Comparison of ENCODE assay signal across 2 cellular contexts in the genomic region with DNA sequence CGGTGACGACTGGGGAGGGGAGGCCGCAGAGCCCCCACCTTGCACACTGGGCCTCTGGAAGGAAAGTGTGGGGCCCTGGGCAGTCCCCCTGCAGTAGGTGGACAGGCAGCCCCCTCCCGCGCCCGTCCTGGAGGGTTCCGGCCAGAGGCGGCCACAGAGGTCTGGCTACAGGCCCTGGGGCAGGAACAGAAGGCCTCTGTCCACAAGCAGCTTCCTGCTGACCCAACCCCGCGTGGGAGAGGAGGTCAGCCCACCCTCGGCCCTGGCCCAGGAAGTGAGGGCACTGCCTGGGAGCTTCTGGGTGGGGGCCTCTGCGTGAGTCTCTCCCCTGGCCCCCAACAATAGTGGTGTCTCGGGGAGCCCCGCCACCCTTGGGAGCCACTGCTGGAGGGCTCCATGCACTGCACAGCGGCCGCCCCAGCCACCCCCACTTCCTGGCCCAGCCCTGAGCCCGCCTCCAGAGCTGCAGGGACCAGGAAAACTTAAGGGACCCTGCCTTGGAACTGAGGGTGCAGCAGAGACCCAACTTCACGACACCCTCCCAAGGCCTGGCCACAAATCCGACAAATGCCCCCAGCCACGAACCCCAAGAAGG.
TF ChIP-seq lines count a peak whose summit lies in the region.

No MANE protein-coding gene starts in this region.

TF ChIP-seq in HCT116, 20 proteins besides CTCF, POLR2A, EP300 and RAD21 (continued from another document):
- TF ChIP-seq, protein P1, sequence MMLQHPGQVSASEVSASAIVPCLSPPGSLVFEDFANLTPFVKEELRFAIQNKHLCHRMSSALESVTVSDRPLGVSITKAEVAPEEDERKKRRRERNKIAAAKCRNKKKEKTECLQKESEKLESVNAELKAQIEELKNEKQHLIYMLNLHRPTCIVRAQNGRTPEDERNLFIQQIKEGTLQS (IDR thresholded peaks at IDR 0.05) = no peak
- TF ChIP-seq, protein P2, sequence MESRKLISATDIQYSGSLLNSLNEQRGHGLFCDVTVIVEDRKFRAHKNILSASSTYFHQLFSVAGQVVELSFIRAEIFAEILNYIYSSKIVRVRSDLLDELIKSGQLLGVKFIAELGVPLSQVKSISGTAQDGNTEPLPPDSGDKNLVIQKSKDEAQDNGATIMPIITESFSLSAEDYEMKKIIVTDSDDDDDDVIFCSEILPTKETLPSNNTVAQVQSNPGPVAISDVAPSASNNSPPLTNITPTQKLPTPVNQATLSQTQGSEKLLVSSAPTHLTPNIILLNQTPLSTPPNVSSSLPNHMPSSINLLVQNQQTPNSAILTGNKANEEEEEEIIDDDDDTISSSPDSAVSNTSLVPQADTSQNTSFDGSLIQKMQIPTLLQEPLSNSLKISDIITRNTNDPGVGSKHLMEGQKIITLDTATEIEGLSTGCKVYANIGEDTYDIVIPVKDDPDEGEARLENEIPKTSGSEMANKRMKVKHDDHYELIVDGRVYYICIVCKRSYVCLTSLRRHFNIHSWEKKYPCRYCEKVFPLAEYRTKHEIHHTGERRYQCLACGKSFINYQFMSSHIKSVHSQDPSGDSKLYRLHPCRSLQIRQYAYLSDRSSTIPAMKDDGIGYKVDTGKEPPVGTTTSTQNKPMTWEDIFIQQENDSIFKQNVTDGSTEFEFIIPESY (IDR thresholded peaks at IDR 0.05; ENCODE audit: extremely low read depth, insufficient replicate concordance, low read length) = no peak
- TF ChIP-seq ZNF274 (IDR thresholded peaks at IDR 0.05; ENCODE audit: low read depth, low read length) (no peak), JUND (IDR thresholded peaks at IDR 0.05) (no peak), POLR2AphosphoS5 (IDR thresholded peaks at IDR 0.05; ENCODE audit: low read depth, low read length) (no peak)

TF ChIP-seq in WTC11, 78 proteins besides CTCF, POLR2A, EP300 and RAD21 (continued from another document):
- TF ChIP-seq, protein P3, sequence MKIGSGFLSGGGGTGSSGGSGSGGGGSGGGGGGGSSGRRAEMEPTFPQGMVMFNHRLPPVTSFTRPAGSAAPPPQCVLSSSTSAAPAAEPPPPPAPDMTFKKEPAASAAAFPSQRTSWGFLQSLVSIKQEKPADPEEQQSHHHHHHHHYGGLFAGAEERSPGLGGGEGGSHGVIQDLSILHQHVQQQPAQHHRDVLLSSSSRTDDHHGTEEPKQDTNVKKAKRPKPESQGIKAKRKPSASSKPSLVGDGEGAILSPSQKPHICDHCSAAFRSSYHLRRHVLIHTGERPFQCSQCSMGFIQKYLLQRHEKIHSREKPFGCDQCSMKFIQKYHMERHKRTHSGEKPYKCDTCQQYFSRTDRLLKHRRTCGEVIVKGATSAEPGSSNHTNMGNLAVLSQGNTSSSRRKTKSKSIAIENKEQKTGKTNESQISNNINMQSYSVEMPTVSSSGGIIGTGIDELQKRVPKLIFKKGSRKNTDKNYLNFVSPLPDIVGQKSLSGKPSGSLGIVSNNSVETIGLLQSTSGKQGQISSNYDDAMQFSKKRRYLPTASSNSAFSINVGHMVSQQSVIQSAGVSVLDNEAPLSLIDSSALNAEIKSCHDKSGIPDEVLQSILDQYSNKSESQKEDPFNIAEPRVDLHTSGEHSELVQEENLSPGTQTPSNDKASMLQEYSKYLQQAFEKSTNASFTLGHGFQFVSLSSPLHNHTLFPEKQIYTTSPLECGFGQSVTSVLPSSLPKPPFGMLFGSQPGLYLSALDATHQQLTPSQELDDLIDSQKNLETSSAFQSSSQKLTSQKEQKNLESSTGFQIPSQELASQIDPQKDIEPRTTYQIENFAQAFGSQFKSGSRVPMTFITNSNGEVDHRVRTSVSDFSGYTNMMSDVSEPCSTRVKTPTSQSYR (CRISPR knock-in tag; IDR thresholded peaks at IDR 0.05) = no peak
- no peak for TF ChIP-seq IRF2 (CRISPR knock-in tag; IDR thresholded peaks at IDR 0.05; ENCODE audit: borderline replicate concordance, low read depth)
- TF ChIP-seq USF2 (CRISPR knock-in tag; IDR thresholded peaks at IDR 0.05) = no peak
- TF ChIP-seq, protein P4, sequence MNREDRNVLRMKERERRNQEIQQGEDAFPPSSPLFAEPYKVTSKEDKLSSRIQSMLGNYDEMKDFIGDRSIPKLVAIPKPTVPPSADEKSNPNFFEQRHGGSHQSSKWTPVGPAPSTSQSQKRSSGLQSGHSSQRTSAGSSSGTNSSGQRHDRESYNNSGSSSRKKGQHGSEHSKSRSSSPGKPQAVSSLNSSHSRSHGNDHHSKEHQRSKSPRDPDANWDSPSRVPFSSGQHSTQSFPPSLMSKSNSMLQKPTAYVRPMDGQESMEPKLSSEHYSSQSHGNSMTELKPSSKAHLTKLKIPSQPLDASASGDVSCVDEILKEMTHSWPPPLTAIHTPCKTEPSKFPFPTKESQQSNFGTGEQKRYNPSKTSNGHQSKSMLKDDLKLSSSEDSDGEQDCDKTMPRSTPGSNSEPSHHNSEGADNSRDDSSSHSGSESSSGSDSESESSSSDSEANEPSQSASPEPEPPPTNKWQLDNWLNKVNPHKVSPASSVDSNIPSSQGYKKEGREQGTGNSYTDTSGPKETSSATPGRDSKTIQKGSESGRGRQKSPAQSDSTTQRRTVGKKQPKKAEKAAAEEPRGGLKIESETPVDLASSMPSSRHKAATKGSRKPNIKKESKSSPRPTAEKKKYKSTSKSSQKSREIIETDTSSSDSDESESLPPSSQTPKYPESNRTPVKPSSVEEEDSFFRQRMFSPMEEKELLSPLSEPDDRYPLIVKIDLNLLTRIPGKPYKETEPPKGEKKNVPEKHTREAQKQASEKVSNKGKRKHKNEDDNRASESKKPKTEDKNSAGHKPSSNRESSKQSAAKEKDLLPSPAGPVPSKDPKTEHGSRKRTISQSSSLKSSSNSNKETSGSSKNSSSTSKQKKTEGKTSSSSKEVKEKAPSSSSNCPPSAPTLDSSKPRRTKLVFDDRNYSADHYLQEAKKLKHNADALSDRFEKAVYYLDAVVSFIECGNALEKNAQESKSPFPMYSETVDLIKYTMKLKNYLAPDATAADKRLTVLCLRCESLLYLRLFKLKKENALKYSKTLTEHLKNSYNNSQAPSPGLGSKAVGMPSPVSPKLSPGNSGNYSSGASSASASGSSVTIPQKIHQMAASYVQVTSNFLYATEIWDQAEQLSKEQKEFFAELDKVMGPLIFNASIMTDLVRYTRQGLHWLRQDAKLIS (CRISPR knock-in tag; IDR thresholded peaks at IDR 0.05; ENCODE audit: borderline replicate concordance) = no peak
- TF ChIP-seq, protein P5, sequence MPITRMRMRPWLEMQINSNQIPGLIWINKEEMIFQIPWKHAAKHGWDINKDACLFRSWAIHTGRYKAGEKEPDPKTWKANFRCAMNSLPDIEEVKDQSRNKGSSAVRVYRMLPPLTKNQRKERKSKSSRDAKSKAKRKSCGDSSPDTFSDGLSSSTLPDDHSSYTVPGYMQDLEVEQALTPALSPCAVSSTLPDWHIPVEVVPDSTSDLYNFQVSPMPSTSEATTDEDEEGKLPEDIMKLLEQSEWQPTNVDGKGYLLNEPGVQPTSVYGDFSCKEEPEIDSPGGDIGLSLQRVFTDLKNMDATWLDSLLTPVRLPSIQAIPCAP (CRISPR knock-in tag; IDR thresholded peaks at IDR 0.05) = no peak
- TF ChIP-seq ZNF423 (CRISPR knock-in tag; IDR thresholded peaks at IDR 0.05) = no peak
- no peak for TF ChIP-seq OVOL2 (CRISPR knock-in tag; IDR thresholded peaks at IDR 0.05; ENCODE audit: borderline replicate concordance)
- TF ChIP-seq, protein P6, sequence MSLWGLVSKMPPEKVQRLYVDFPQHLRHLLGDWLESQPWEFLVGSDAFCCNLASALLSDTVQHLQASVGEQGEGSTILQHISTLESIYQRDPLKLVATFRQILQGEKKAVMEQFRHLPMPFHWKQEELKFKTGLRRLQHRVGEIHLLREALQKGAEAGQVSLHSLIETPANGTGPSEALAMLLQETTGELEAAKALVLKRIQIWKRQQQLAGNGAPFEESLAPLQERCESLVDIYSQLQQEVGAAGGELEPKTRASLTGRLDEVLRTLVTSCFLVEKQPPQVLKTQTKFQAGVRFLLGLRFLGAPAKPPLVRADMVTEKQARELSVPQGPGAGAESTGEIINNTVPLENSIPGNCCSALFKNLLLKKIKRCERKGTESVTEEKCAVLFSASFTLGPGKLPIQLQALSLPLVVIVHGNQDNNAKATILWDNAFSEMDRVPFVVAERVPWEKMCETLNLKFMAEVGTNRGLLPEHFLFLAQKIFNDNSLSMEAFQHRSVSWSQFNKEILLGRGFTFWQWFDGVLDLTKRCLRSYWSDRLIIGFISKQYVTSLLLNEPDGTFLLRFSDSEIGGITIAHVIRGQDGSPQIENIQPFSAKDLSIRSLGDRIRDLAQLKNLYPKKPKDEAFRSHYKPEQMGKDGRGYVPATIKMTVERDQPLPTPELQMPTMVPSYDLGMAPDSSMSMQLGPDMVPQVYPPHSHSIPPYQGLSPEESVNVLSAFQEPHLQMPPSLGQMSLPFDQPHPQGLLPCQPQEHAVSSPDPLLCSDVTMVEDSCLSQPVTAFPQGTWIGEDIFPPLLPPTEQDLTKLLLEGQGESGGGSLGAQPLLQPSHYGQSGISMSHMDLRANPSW (CRISPR knock-in tag; conservative IDR thresholded peaks at IDR 0.05; ENCODE audit: low read depth) = no peak
- TF ChIP-seq ZNF219 (CRISPR knock-in tag; IDR thresholded peaks at IDR 0.05; ENCODE audit: borderline replicate concordance) = no peak
- TF ChIP-seq ATF2 (CRISPR knock-in tag; IDR thresholded peaks at IDR 0.05; ENCODE audit: borderline replicate concordance, low read depth) = no peak
- TF ChIP-seq HMGXB4 (CRISPR knock-in tag; IDR thresholded peaks at IDR 0.05) = no peak
- no peak for TF ChIP-seq NR3C1 (CRISPR knock-in tag; conservative IDR thresholded peaks at IDR 0.05; ENCODE audit: low read depth)
- TF ChIP-seq FOXJ3 (CRISPR knock-in tag; IDR thresholded peaks at IDR 0.05; ENCODE audit: borderline replicate concordance) = no peak
TF ChIP-seq in WTC11: peak in this region for 0.
